8 cellular contexts compared by ENCODE assay signal in genomic region chr1:231603598-231604275, GRCh38. TPM values are rescaled to one million over a fixed set of nuclear protein-coding genes. Genes with fewer than 3 reads are reported as not detected.
A peak's percentile ranks its signal among the peaks of the same experiment; 100 is the strongest.
DNase-seq lines count a peak whose midpoint lies in the region; ATAC-seq and TF ChIP-seq lines count a peak whose summit lies in the region.

No MANE protein-coding gene starts in this region.

- no peak overlapping the region for H3K23ac ChIP-seq in mesenchymal stem cell (ENCODE audit: low read length in 2 of 2)

- no peak for TF ChIP-seq EP300 in upper lobe of left lung (IDR thresholded peaks at IDR 0.05)

- TF ChIP-seq POLR2A in upper lobe of left lung (IDR thresholded peaks at IDR 0.05): no peak

- H3K79me1 ChIP-seq in mesenchymal stem cell (replicated peaks; ENCODE audit: low read length, poor library complexity, severe bottlenecking): no peaks in the 10 kb centered on the region

- H3K18ac ChIP-seq in mesenchymal stem cell (ENCODE audit: low read depth in 1 of 2, low read length in 2 of 2): no peak overlapping the region

- TF ChIP-seq CTCF in upper lobe of left lung (IDR thresholded peaks at IDR 0.05): peak; percentile 43 to 75 (median 70)

- no peak overlapping the region for H3K14ac ChIP-seq in mesenchymal stem cell (ENCODE audit: low read length in 2 of 2)

- H3K27me3 ChIP-seq in duodenal mucosa (ENCODE audit: control insufficient read depth in 1 of 2, insufficient read depth in 2 of 2, low read length in 2 of 2) (no peaks in the 10 kb centered on the region), mesenchymal stem cell (ENCODE audit: control insufficient read depth in 1 of 2, insufficient read depth in 1 of 2, low read length in 2 of 2) (no peaks in the 10 kb centered on the region), upper lobe of left lung (no peaks in the 10 kb centered on the region)

- H2BK12ac ChIP-seq in mesenchymal stem cell (ENCODE audit: low read length in 2 of 2): no peak overlapping the region

- no peak overlapping the region for H2AFZ ChIP-seq in mesenchymal stem cell (ENCODE audit: low read depth, low read length)

- H3K4ac ChIP-seq in mesenchymal stem cell (ENCODE audit: low read depth in 1 of 2, low read length in 2 of 2): peak overlapping the region in 1 of 2 experiments; percentile 3

- no peaks in the 10 kb centered on the region for H3K9me3 ChIP-seq in duodenal mucosa (ENCODE audit: control insufficient read depth in 1 of 2, low read length in 2 of 2)
- H3K9me3 ChIP-seq in mesenchymal stem cell (ENCODE audit: control insufficient read depth, low read length): no peaks in the 10 kb centered on the region
- H3K9me3 ChIP-seq in upper lobe of left lung: no peaks in the 10 kb centered on the region

- peak overlapping the region; percentile 1 for H4K8ac ChIP-seq in mesenchymal stem cell (ENCODE audit: low read length)

- peak overlapping the region; percentile 66 to 86 for H3K4me3 ChIP-seq in duodenal mucosa (ENCODE audit: low read depth in 1 of 2, low read length in 2 of 2)
- H3K4me3 ChIP-seq in mesenchymal stem cell (ENCODE audit: insufficient read depth in 1 of 2, low read depth in 1 of 2, low read length in 2 of 2): peak overlapping the region in 1 of 2 experiments; percentile 74
- peak overlapping the region in 3 of 4 donors; percentile 25 to 53 (median 49) for H3K4me3 ChIP-seq in upper lobe of left lung

- peak overlapping the region; percentile 69 to 74 for H3K9ac ChIP-seq in duodenal mucosa (ENCODE audit: low read depth in 1 of 2, low read length in 2 of 2)
- H3K9ac ChIP-seq in mesenchymal stem cell (ENCODE audit: low read length): peak overlapping the region; percentile 60

- DNase-seq in stimulated activated CD4-positive, alpha-beta T cell treated with anti-CD3 and anti-CD28 coated beads, Interleukin-4, amount 100 ng/mL, for 24 hours: peak; percentile 47
- no peak for DNase-seq in stimulated activated CD4-positive, alpha-beta T cell treated with anti-CD3 and anti-CD28 coated beads, Interleukin-4, amount 100 ng/mL, for 1 hour
- peak; percentile 49 for DNase-seq in NCI-H2029 (lab: John Stamatoyannopoulos, UW)
- peak; percentile 18 for DNase-seq in T1000 (lab: John Stamatoyannopoulos, UW)
- peak; percentile 81 for DNase-seq in mesenchymal stem cell
- DNase-seq in upper lobe of left lung: no peak

- no peak overlapping the region for H2BK15ac ChIP-seq in mesenchymal stem cell (ENCODE audit: low read depth, poor library complexity, severe bottlenecking)

- peak overlapping the region; percentile 70 for H3K4me2 ChIP-seq in mesenchymal stem cell (ENCODE audit: low read length, poor library complexity, severe bottlenecking)

- H3K4me1 ChIP-seq in duodenal mucosa (ENCODE audit: control insufficient read depth in 1 of 2, insufficient read depth in 2 of 2, low read length in 2 of 2): peaks cover 0 to 8% of the 10 kb centered on the region in 2 donors
- peaks cover 2% of the 10 kb centered on the region for H3K4me1 ChIP-seq in mesenchymal stem cell (ENCODE audit: control insufficient read depth, insufficient read depth, low read depth, low read length)
- H3K4me1 ChIP-seq in upper lobe of left lung: peaks cover 0 to 20% (median 6%) of the 10 kb centered on the region in 4 donors

- no peak overlapping the region for H2BK120ac ChIP-seq in mesenchymal stem cell (ENCODE audit: low read depth, low read length)

- H3K36me3 ChIP-seq in duodenal mucosa (ENCODE audit: control insufficient read depth in 1 of 2, insufficient read depth in 2 of 2, low read length in 2 of 2) (no peaks in the 10 kb centered on the region), mesenchymal stem cell (ENCODE audit: control insufficient read depth in 1 of 2, insufficient read depth in 2 of 2, low read depth in 1 of 2, low read length in 2 of 2) (no peaks in the 10 kb centered on the region), upper lobe of left lung (no peaks in the 10 kb centered on the region)

- no peak overlapping the region for H2AK5ac ChIP-seq in mesenchymal stem cell (ENCODE audit: low read length, severe bottlenecking)

- no peak overlapping the region for H4K91ac ChIP-seq in mesenchymal stem cell (ENCODE audit: low read length)

- WGBS in mesenchymal stem cell: 58% methylated on average over 4 of the region's 8 CpGs
- 32 to 33% methylated on average over 8 of the region's 8 CpGs for WGBS in upper lobe of left lung, 2 donors

- no peak overlapping the region for H3K27ac ChIP-seq in duodenal mucosa (ENCODE audit: low read depth, low read length)
- no peak overlapping the region for H3K27ac ChIP-seq in mesenchymal stem cell (ENCODE audit: low read length, poor library complexity, severe bottlenecking)
- peak overlapping the region in 2 of 4 donors; percentile 24 to 52 for H3K27ac ChIP-seq in upper lobe of left lung

- no peak overlapping the region for H2BK5ac ChIP-seq in mesenchymal stem cell (ENCODE audit: low read depth, low read length, poor library complexity, severe bottlenecking)

- ATAC-seq in HG02938 (IDR thresholded peaks at IDR 0.05; ENCODE audit: unreplicated experiment) (peak; percentile 62), upper lobe of left lung (ENCODE audit: low FRiP score in 2 of 2) (peak in 1 of 2 donors; percentile 74)

RNA-seq across cellular contexts. Expression of gene DISC1, which starts 22.9 kb away (rescaled TPM):
- 5.1 TPM for polyA plus RNA-seq in mesenchymal stem cell (2013, experiment 1 of 2)
- polyA plus RNA-seq in mesenchymal stem cell (2013, experiment 2 of 2): 4.9 TPM
- 10 to 100 TPM in 5 of 6 donors, 1 to 10 TPM in 1; 6.1 to 16.8 (median 10.5) TPM for total RNA-seq in upper lobe of left lung

Comparison
In these comparisons a context has a peak if more than half of its experiments do, and no peak if none do; other contexts are left out.
1. DNase-seq: peak in stimulated activated CD4-positive, alpha-beta T cell treated with anti-CD3 and anti-CD28 coated beads, Interleukin-4, amount 100 ng/mL, for 24 hours (single experiment), NCI-H2029 (single experiment), T1000 (single experiment) and mesenchymal stem cell (single experiment); none in stimulated activated CD4-positive, alpha-beta T cell treated with anti-CD3 and anti-CD28 coated beads, Interleukin-4, amount 100 ng/mL, for 1 hour (single experiment) and upper lobe of left lung (0 of 2).